8 cellular contexts compared by ENCODE assay signal in the genomic region with DNA sequence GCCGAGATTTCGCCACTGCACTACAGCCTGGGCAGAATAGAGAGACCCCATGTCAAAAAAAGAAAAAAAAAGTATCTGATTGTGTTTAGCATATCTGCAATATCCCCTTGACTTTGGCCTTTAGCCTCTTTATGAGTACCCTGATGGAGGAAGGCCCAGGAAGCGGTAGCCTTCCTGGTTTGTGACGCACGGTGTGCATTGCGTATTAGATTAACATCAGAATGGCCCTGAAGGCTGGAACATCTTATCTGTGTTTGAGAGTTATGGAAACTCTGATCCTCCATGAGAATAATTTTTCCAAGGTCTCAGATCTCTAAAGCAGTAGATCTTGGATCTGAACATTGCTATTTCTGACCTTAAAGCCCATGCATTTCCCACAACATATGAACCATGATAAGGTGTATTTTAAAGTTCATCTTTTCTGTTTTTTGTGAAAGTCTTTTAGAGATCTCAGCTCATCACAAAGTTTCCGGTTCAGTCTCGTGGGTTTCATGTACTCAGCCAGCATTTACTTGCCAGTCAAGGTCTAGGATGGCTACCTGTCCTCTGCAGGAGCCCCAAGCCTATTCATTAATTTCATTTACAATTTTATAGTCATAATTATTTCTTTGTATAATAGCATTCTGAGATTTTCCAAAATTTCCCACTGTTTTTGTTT. TPM values are rescaled to one million over a fixed set of nuclear protein-coding genes. Genes with fewer than 3 reads are reported as not detected.
DNase-seq lines count a peak whose midpoint lies in the region; ATAC-seq, FAIRE-seq and TF ChIP-seq lines count a peak whose summit lies in the region.

No MANE protein-coding gene starts in this region.

- H3K27ac ChIP-seq in 22Rv1 (peak overlapping the region; percentile 85), GM12878 (ENCODE audit: control insufficient read depth, insufficient read depth) (peak overlapping the region; percentile 47; the same call in 1 of the 2 replicates)

- peaks cover 10% of the 10 kb centered on the region for H3K4me1 ChIP-seq in GM12878 (ENCODE audit: control insufficient read depth, insufficient read depth, low read length)

- H3K4me3 ChIP-seq in GM12878 = peak overlapping the region; percentile 67

- FAIRE-seq in GM12878 (lab: Jason Lieb, UNC) = no peak

- DNase-seq in GM12878 (ENCODE audit: low read depth, low spot score) = no peak
- DNase-seq in mesothelial cell of epicardium (ENCODE audit: low spot score in 2 of 2, unreplicated experiment in 2 of 2) = no peak
- no peak for DNase-seq in KBM-7
- DNase-seq in islet precursor cell = no peak

- no peaks in the 10 kb centered on the region for H3K9me3 ChIP-seq in GM12878 (replicated peaks; ENCODE audit: control insufficient read depth, insufficient read depth, low read length)

- H3K4me1 Mint-ChIP-seq in mesothelial cell of epicardium = peaks cover 43% of the 10 kb centered on the region

- no peak for TF ChIP-seq EP300 in GM12878 (IDR thresholded peaks at IDR 0.05; ENCODE audit: borderline replicate concordance in 1 of 2, control insufficient read depth in 1 of 2, low read depth in 2 of 2, low read length in 2 of 2)

- H3K79me2 ChIP-seq in GM12878 (ENCODE audit: control insufficient read depth, insufficient read depth, low read length) = peaks cover 26% of the 10 kb centered on the region

- peak overlapping the region; percentile 86 for H2AFZ ChIP-seq in GM12878 (ENCODE audit: control insufficient read depth, low read depth, low read length)

- no peaks in the 10 kb centered on the region for H3K9me3 Mint-ChIP-seq in mesothelial cell of epicardium

- no TSS peak for BruUV-seq in GM12878 (replicated peaks; lab: Mats Ljungman, UMichigan)

- H3K27ac Mint-ChIP-seq in mesothelial cell of epicardium = peak overlapping the region; percentile 93

- H3K27me3 Mint-ChIP-seq in mesothelial cell of epicardium (ENCODE audit: low read depth) = no peaks in the 10 kb centered on the region

- no peak for TF ChIP-seq POLR2A in GM12878 (IDR thresholded peaks at IDR 0.05; ENCODE audit: low read depth, low read length)

- ATAC-seq in HG02938 (IDR thresholded peaks at IDR 0.05; ENCODE audit: unreplicated experiment) = peak; percentile 18
- no peak for ATAC-seq in GM12878
- no peak for ATAC-seq in GM18502 (IDR thresholded peaks at IDR 0.05; ENCODE audit: poor library complexity, unreplicated experiment)
- no peak for ATAC-seq in GM21423 (IDR thresholded peaks at IDR 0.05; ENCODE audit: unreplicated experiment)

- intact Hi-C loops in GM12878 (cut with micrococcal nuclease; ENCODE audit: unreplicated experiment) = loop anchor here (2.0 to 5.0 kb wide), 2 partner anchors 52 to 402 kb away; no protein-coding TSS in a partner anchor

- no peaks in the 10 kb centered on the region for H4K20me1 ChIP-seq in GM12878 (ENCODE audit: control insufficient read depth, insufficient read depth)

- CTCF ChIA-PET in GM12878 (lab: Yijun Ruan, JAX) = interaction anchor here (0.6 to 8.8 kb wide), 15 partner anchors 11 to 1011 kb away, joined by 3 to 78 read pairs (median 4); no protein-coding TSS in a partner anchor

- peak overlapping the region; percentile 73 for H3K4me2 ChIP-seq in GM12878 (ENCODE audit: control insufficient read depth, insufficient read depth)

- 80% methylated on average over 8 of the region's 8 CpGs for WGBS in GM12878 (ENCODE audit: insufficient coverage, insufficient replicate concordance, low lambda C conversion rate, missing lambda C conversion rate)

- no peaks in the 10 kb centered on the region for H3K27me3 ChIP-seq in GM12878 (replicated peaks in 1 of 2; ENCODE audit: control insufficient read depth in 2 of 2, insufficient read depth in 2 of 2, low read length in 1 of 2)

- TF ChIP-seq CTCF in 22Rv1 (IDR thresholded peaks at IDR 0.05) = no peak
- no peak for TF ChIP-seq CTCF in GM12878 (IDR thresholded peaks at IDR 0.05 in 2 of 3, conservative IDR thresholded peaks at IDR 0.05 in 1 of 3; ENCODE audit: control insufficient read depth in 2 of 3, extremely low read depth in 1 of 3, insufficient read depth in 1 of 3, low read depth in 3 of 3, low read length in 3 of 3)
- no peak for TF ChIP-seq CTCF in mesothelial cell of epicardium (IDR thresholded peaks at IDR 0.05; ENCODE audit: unreplicated experiment)

- H3K36me3 ChIP-seq in GM12878 (ENCODE audit: control insufficient read depth in 2 of 2, insufficient read depth in 2 of 2, low read length in 1 of 2) = no peaks in the 10 kb centered on the region

- SMC1A ChIA-PET in GM12878 (lab: Charles Lee; ENCODE audit: uncharacterized antibody, unreplicated experiment) = interaction anchor here (0.9 to 7.2 kb wide), 6 partner anchors 25 to 989 kb away, joined by 3 to 113 read pairs (median 4); no protein-coding TSS in a partner anchor

- RAD21 ChIA-PET in GM12878 (lab: Charles Lee; ENCODE audit: unreplicated experiment) = interaction anchor here (0.6 to 1.2 kb wide), 8 partner anchors 13 to 576 kb away, joined by 3 to 5 read pairs (median 3); no protein-coding TSS in a partner anchor

- H3K36me3 Mint-ChIP-seq in mesothelial cell of epicardium = no peaks in the 10 kb centered on the region

- TF ChIP-seq RAD21 in GM12878 (IDR thresholded peaks at IDR 0.05; ENCODE audit: insufficient read depth, low read depth, low read length) = no peak

- POLR2A ChIA-PET in GM12878 (lab: Charles Lee) = interaction anchor here (0.6 kb wide), 1 partner anchor 51 kb away, joined by 3 read pairs; no protein-coding TSS in a partner anchor

- in situ Hi-C loops in GM12878 (cut with MboI) (no loop called here), KBM-7 (cut with MboI; ENCODE audit: low pct_unique_long_range_greater_than_20kb, low sequenced_read_pairs) (no loop called here)

- H3K9ac ChIP-seq in GM12878 (ENCODE audit: control insufficient read depth, insufficient read depth, low read length) = peak overlapping the region; percentile 84

- peak overlapping the region; percentile 82 for H3K4me3 Mint-ChIP-seq in mesothelial cell of epicardium

TF ChIP-seq in GM12878, 131 proteins besides CTCF, POLR2A, EP300 and RAD21:
- TF ChIP-seq HDAC6 (IDR thresholded peaks at IDR 0.05; ENCODE audit: unreplicated experiment) = no peak
- TF ChIP-seq, protein P1, sequence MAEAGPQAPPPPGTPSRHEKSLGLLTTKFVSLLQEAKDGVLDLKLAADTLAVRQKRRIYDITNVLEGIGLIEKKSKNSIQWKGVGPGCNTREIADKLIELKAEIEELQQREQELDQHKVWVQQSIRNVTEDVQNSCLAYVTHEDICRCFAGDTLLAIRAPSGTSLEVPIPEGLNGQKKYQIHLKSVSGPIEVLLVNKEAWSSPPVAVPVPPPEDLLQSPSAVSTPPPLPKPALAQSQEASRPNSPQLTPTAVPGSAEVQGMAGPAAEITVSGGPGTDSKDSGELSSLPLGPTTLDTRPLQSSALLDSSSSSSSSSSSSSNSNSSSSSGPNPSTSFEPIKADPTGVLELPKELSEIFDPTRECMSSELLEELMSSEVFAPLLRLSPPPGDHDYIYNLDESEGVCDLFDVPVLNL (IDR thresholded peaks at IDR 0.05; ENCODE audit: low read depth, low read length) = no peak
TF ChIP-seq in GM12878: peak in this region for 0.

RNA-seq across cellular contexts. Expression of gene FDX1, which starts 0.7 kb away (rescaled TPM):
- total RNA-seq in GM12878 (2013; cell fraction: nucleolus; rRNA removed) = 3.5 and 3.7 TPM in 2 replicates
- 5.7 and 6.6 TPM in 2 replicates for total RNA-seq in GM12878 (2014; rRNA removed)
- 6.1 and 6.3 TPM in 2 replicates for total RNA-seq in GM12878 (2014; rRNA removed; fragmentation: Illumina TruSeq; extraction: Trizol)
- total RNA-seq in GM12878 (2021) = 8.1 and 9.4 TPM in 2 replicates
- polyA plus RNA-seq in GM12878 (2011; ENCODE audit: low read depth) = 2.8 TPM
- 9.9 and 12.1 TPM in 2 replicates for polyA plus RNA-seq in GM12878 (2011; rRNA removed)
- polyA plus RNA-seq in GM12878 (2011; cell fraction: cytosol; rRNA removed) = 3.3 and 3.6 TPM in 2 replicates
- polyA plus RNA-seq in GM12878 (2011; cell fraction: nucleus; rRNA removed) = 2.3 and 3.3 TPM in 2 replicates
- 5.3 and 6.1 TPM in 2 replicates for polyA plus RNA-seq in GM12878 (2012)
- 5.0 and 5.4 TPM in 2 replicates for polyA plus RNA-seq in GM12878 (2014; fragmentation: Illumina TruSeq; extraction: Trizol)
- polyA plus RNA-seq in GM12878 (2014; fragmentation: Nextera tagmentation; extraction: Ambion mirVana) = 1 to 10 TPM; 3.9 to 9.6 TPM
- 5.7 and 6.9 TPM in 2 replicates for polyA plus RNA-seq in GM12878 (2014; rRNA removed)
- 10 to 100 TPM; 19.3 to 20.3 TPM for polyA plus RNA-seq in GM12878 (2016; fragmentation: Nextera tagmentation; extraction: Ambion mirVana)
- polyA minus RNA-seq in GM12878 (2011; rRNA and poly(A)+ RNA removed) = 2.5 and 4.2 TPM in 2 replicates
- polyA minus RNA-seq in GM12878 (2011; cell fraction: cytosol; rRNA and poly(A)+ RNA removed) = 1.5 and 2.4 TPM in 2 replicates
- 0.73 and 2.5 TPM in 2 replicates for polyA minus RNA-seq in GM12878 (2011; cell fraction: nucleus; rRNA and poly(A)+ RNA removed)
- total RNA-seq in mesothelial cell of epicardium = 9.7 to 11.3 TPM (median 10.3 TPM) in 3 replicates
